In the genomic region with DNA sequence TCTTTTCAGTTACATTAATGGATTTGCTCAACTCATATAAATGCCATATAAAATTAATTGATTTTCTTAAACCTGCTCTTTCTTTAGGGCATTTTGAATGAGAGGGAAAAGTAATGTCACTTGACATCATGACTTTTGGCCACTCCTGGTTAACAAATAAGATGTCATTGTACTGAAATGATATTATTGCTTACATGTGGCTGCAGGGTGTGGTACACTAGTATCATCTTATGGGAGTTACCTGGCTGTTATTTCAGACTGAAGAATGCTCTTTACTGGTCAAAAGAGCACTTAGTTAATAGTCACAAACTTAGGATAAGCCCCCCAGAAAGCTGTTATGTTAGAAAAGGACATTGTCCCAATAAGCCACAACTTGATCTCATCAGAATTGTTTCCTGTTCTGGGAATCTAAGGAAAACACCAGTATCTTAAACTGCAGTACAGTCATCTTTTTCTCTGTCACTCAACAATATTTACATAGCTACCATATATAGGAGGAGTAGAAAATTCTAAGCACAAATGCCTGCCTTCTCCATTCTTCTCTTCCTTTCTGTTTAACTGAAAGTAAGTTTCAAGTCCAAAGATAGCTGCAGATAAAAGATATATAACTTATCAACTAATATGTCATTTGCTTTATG, we compare ENCODE assay signal across 17 cellular contexts. TPM values are rescaled to one million over a fixed set of nuclear protein-coding genes. Genes with fewer than 3 reads are reported as not detected.
A peak's percentile ranks its signal among the peaks of the same experiment; 100 is the strongest.
DNase-seq lines count a peak whose midpoint lies in the region; ATAC-seq, FAIRE-seq and TF ChIP-seq lines count a peak whose summit lies in the region.
"Had no signal": no experiment of that assay in that cellular context is flagged by ENCODE, and none has a peak within 500 bp of the region (broad histone marks: within the 10 kb centered on the region; RNA-seq: fewer than 3 reads in every experiment).

No MANE protein-coding gene starts in this region.

- H3K79me1 ChIP-seq in H9 (ENCODE audit: insufficient read depth, low read depth, low read length, poor library complexity, severe bottlenecking): no peaks in the 10 kb centered on the region

- no peak overlapping the region for H2BK120ac ChIP-seq in H9 (ENCODE audit: low read depth, low read length, poor library complexity, severe bottlenecking)

- no peaks in the 10 kb centered on the region for H3K27me3 Mint-ChIP-seq in H9 (ENCODE audit: low read depth)
- no peaks in the 10 kb centered on the region for H3K27me3 Mint-ChIP-seq in naive thymus-derived CD8-positive, alpha-beta T cell

- no peaks in the 10 kb centered on the region for H3K9me3 Mint-ChIP-seq in H9
- H3K9me3 Mint-ChIP-seq in naive thymus-derived CD8-positive, alpha-beta T cell: no peaks in the 10 kb centered on the region
- H3K9me3 Mint-ChIP-seq: activated naive CD4-positive, alpha-beta T cell treated with anti-CD3 and anti-CD28 coated beads for 36 hours; natural killer cell; WTC11 had no signal

- H4K20me1 ChIP-seq in GM12878 (ENCODE audit: control insufficient read depth, insufficient read depth) (no peaks in the 10 kb centered on the region), H9 (ENCODE audit: control insufficient read depth, insufficient read depth, insufficient read length) (no peaks in the 10 kb centered on the region)

- H3K79me2 ChIP-seq in GM12878 (ENCODE audit: control insufficient read depth, insufficient read depth, low read length) (no peaks in the 10 kb centered on the region), H9 (ENCODE audit: insufficient read depth, low read length) (no peaks in the 10 kb centered on the region)

- H3K4me3 ChIP-seq in left ventricle myocardium inferior: no peak overlapping the region
- no peak overlapping the region for H3K4me3 ChIP-seq in GM12878
- no peak overlapping the region for H3K4me3 ChIP-seq in mucosa of descending colon
- no peak overlapping the region for H3K4me3 ChIP-seq in thyroid gland (replicated peaks in 1 of 3)
- H3K4me3 ChIP-seq: breast epithelium had no signal

- H3K27ac ChIP-seq in left ventricle myocardium inferior (replicated peaks) (peak overlapping the region; percentile 58), GM12878 (ENCODE audit: control insufficient read depth, insufficient read depth) (no peak overlapping the region), thyroid gland (peak overlapping the region; percentile 19 to 39 (median 30)), H9 (ENCODE audit: insufficient read length, low read depth, low read length) (no peak overlapping the region)
- H3K27ac ChIP-seq: HL-60 had no signal

- TF ChIP-seq CTCF in left ventricle myocardium inferior (IDR thresholded peaks at IDR 0.05; ENCODE audit: borderline replicate concordance) (no peak), GM12878 (IDR thresholded peaks at IDR 0.05 in 2 of 3, conservative IDR thresholded peaks at IDR 0.05 in 1 of 3; ENCODE audit: control insufficient read depth in 2 of 3, extremely low read depth in 1 of 3, insufficient read depth in 1 of 3, low read depth in 3 of 3, low read length in 3 of 3) (no peak), mucosa of descending colon (IDR thresholded peaks at IDR 0.05) (no peak), thyroid gland (IDR thresholded peaks at IDR 0.05) (no peak), H9 (conservative IDR thresholded peaks at IDR 0.05) (no peak)

- H3K27me3 ChIP-seq in left ventricle myocardium inferior (ENCODE audit: low read depth) (no peaks in the 10 kb centered on the region), GM12878 (replicated peaks in 1 of 2; ENCODE audit: control insufficient read depth in 2 of 2, insufficient read depth in 2 of 2, low read length in 1 of 2) (no peaks in the 10 kb centered on the region), thyroid gland (no peaks in the 10 kb centered on the region), H9 (ENCODE audit: insufficient read depth, low read length) (no peaks in the 10 kb centered on the region)
- H3K27me3 ChIP-seq: breast epithelium had no signal

- peaks cover 4 to 62% (median 47%) of the 10 kb centered on the region in 3 experiments; a peak in 6 of 7 replicates for H3K36me3 Mint-ChIP-seq in H9 (ENCODE audit: insufficient read depth in 1 of 3, low read depth in 3 of 3)
- H3K36me3 Mint-ChIP-seq in naive thymus-derived CD8-positive, alpha-beta T cell: peaks cover 7 to 90% (median 25%) of the 10 kb centered on the region in 3 donors
- H3K36me3 Mint-ChIP-seq: natural killer cell had no signal

- H2BK20ac ChIP-seq in H9 (ENCODE audit: low read depth, low read length, poor library complexity, severe bottlenecking): no peak overlapping the region

- H3K4me2 ChIP-seq in GM12878 (ENCODE audit: control insufficient read depth, insufficient read depth) (no peak overlapping the region), H9 (ENCODE audit: insufficient read depth, insufficient read length, low read length) (no peak overlapping the region)

- no peak overlapping the region for H3K4ac ChIP-seq in H9 (ENCODE audit: low read depth, low read length)

- ATAC-seq in left ventricle myocardium superior: no peak
- ATAC-seq in GM12878: no peak
- peak; percentile 76 for ATAC-seq in mucosa of descending colon
- no peak for ATAC-seq in naive thymus-derived CD8-positive, alpha-beta T cell
- ATAC-seq: natural killer cell, WTC11 had no signal

- peaks cover 24% of the 10 kb centered on the region for H3K4me1 ChIP-seq in left ventricle myocardium inferior
- H3K4me1 ChIP-seq in GM12878 (ENCODE audit: control insufficient read depth, insufficient read depth, low read length): no peaks in the 10 kb centered on the region
- peaks cover 3% of the 10 kb centered on the region for H3K4me1 ChIP-seq in mucosa of descending colon (ENCODE audit: low read depth)
- H3K4me1 ChIP-seq in thyroid gland: no peaks in the 10 kb centered on the region
- H3K4me1 ChIP-seq in H9 (ENCODE audit: insufficient read depth, low read length): no peaks in the 10 kb centered on the region
- H3K4me1 ChIP-seq: breast epithelium had no signal

- H3K56ac ChIP-seq in H9 (ENCODE audit: insufficient read length, low read depth, low read length): no peak overlapping the region

- H2AFZ ChIP-seq in GM12878 (ENCODE audit: control insufficient read depth, low read depth, low read length) (no peak overlapping the region), H9 (ENCODE audit: low read length) (no peak overlapping the region)

- POLR2A ChIA-PET in GM12878 (lab: Charles Lee): no interaction called here
- POLR2A ChIA-PET in naive thymus-derived CD8-positive, alpha-beta T cell (lab: Charles Lee): no interaction called here

- H3K18ac ChIP-seq in H9 (ENCODE audit: insufficient read length, low read depth, low read length): no peak overlapping the region

- CTCF ChIA-PET in GM12878 (lab: Yijun Ruan, JAX): interaction anchor here (0.7 to 1.0 kb wide), 2 partner anchors 8 to 703 kb away, joined by 3 read pairs; no protein-coding TSS in a partner anchor

- RAD21 ChIA-PET in GM12878 (lab: Charles Lee; ENCODE audit: unreplicated experiment): no interaction called here

- no peak overlapping the region for H2BK5ac ChIP-seq in H9 (ENCODE audit: insufficient read length, low read length)

- no peak for TF ChIP-seq POLR2A in GM12878 (IDR thresholded peaks at IDR 0.05; ENCODE audit: low read depth, low read length)
- TF ChIP-seq POLR2A in thyroid gland (IDR thresholded peaks at IDR 0.05): no peak

- H2BK15ac ChIP-seq in H9 (ENCODE audit: low read depth, low read length): no peak overlapping the region

- TF ChIP-seq EP300 in GM12878 (IDR thresholded peaks at IDR 0.05; ENCODE audit: borderline replicate concordance in 1 of 2, control insufficient read depth in 1 of 2, low read depth in 2 of 2, low read length in 2 of 2): no peak

- H3K23ac ChIP-seq in H9 (ENCODE audit: insufficient read length, low read depth, low read length): no peak overlapping the region

- no peak overlapping the region for H3K14ac ChIP-seq in H9 (ENCODE audit: insufficient read depth, low read length)

- no peak overlapping the region for H3T11ph ChIP-seq in H9 (ENCODE audit: low read length)

- H3K36me3 ChIP-seq in left ventricle myocardium inferior: peaks cover 50% of the 10 kb centered on the region
- peaks cover 0 to 17% of the 10 kb centered on the region in 2 experiments for H3K36me3 ChIP-seq in GM12878 (ENCODE audit: control insufficient read depth in 2 of 2, insufficient read depth in 2 of 2, low read length in 1 of 2)
- peaks cover 4% of the 10 kb centered on the region for H3K36me3 ChIP-seq in mucosa of descending colon (ENCODE audit: low read depth)
- peaks cover 0 to 17% of the 10 kb centered on the region in 2 donors for H3K36me3 ChIP-seq in thyroid gland
- H3K36me3 ChIP-seq: breast epithelium had no signal

- no peak for FAIRE-seq in GM12878 (lab: Jason Lieb, UNC)

- no peak overlapping the region for H2AK5ac ChIP-seq in H9 (ENCODE audit: insufficient read length, low read length)

- H4K8ac ChIP-seq in H9 (replicated peaks; ENCODE audit: insufficient read length, low read depth, low read length): no peak overlapping the region

- H4K91ac ChIP-seq in H9 (ENCODE audit: insufficient read length, low read depth, low read length): no peak overlapping the region

- H3K4me1 Mint-ChIP-seq in H9: no peaks in the 10 kb centered on the region
- H3K4me1 Mint-ChIP-seq in naive thymus-derived CD8-positive, alpha-beta T cell: peaks cover 0 to 2% (median under 1%) of the 10 kb centered on the region in 4 donors

- intact Hi-C loops in left ventricle myocardium inferior (cut with micrococcal nuclease) (no loop called here), left ventricle myocardium superior (cut with micrococcal nuclease) (no loop called here), GM12878 (cut with micrococcal nuclease; ENCODE audit: unreplicated experiment) (no loop called here), mucosa of descending colon (cut with DNase I, micrococcal nuclease) (no loop called here), thyroid gland (cut with DNase I) (no loop called here)

- no peak overlapping the region for H3K9ac ChIP-seq in GM12878 (ENCODE audit: control insufficient read depth, insufficient read depth, low read length)
- H3K9ac ChIP-seq in H9 (ENCODE audit: extremely low read depth, insufficient read length, low read length): no peak overlapping the region

- H3K4me3 Mint-ChIP-seq in H9: no peak overlapping the region
- H3K4me3 Mint-ChIP-seq in naive thymus-derived CD8-positive, alpha-beta T cell: no peak overlapping the region
- H3K4me3 Mint-ChIP-seq: activated naive CD4-positive, alpha-beta T cell treated with anti-CD3 and anti-CD28 coated beads for 36 hours; natural killer cell; WTC11 had no signal

- no peak overlapping the region for H4K5ac ChIP-seq in H9 (ENCODE audit: insufficient read length, low read depth, low read length)

- DNase-seq in left ventricle myocardium inferior (no peak), left ventricle myocardium superior (no peak), GM12878 (ENCODE audit: low read depth, low spot score) (no peak), mucosa of descending colon (no peak), thyroid gland (no peak), H9 (no peak)
- no peak for DNase-seq in activated CD4-positive, alpha-beta T cell treated with anti-CD3 and anti-CD28 coated beads for 4 hours
- no peak for DNase-seq in naive thymus-derived CD8-positive, alpha-beta T cell
- DNase-seq: activated naive CD4-positive, alpha-beta T cell treated with anti-CD3 and anti-CD28 coated beads for 36 hours; natural killer cell; NCI-H1105; NCI-H2171 treated with DMSO at 0.1 percent for 48 hours; retina; SW 1271 had no signal

- BruUV-seq in GM12878 (replicated peaks; lab: Mats Ljungman, UMichigan): TSS peak; percentile 7

- TF ChIP-seq RAD21 in GM12878 (IDR thresholded peaks at IDR 0.05; ENCODE audit: insufficient read depth, low read depth, low read length): no peak

- in situ Hi-C loops in GM12878 (cut with MboI): no loop called here

- H3K23me2 ChIP-seq in H9 (ENCODE audit: insufficient read length, low read depth, low read length, poor library complexity, severe bottlenecking): no peaks in the 10 kb centered on the region

- SMC1A ChIA-PET in GM12878 (lab: Charles Lee; ENCODE audit: uncharacterized antibody, unreplicated experiment): interaction anchor here (0.7 kb wide), 1 partner anchor 21 kb away, joined by 3 read pairs; no protein-coding TSS in a partner anchor

- H3K27ac Mint-ChIP-seq in H9: no peak overlapping the region
- no peak overlapping the region for H3K27ac Mint-ChIP-seq in naive thymus-derived CD8-positive, alpha-beta T cell
- H3K27ac Mint-ChIP-seq: activated naive CD4-positive, alpha-beta T cell treated with anti-CD3 and anti-CD28 coated beads for 36 hours had no signal

- no peak overlapping the region for H2BK12ac ChIP-seq in H9 (ENCODE audit: insufficient read length, low read depth, low read length)

- H3K9me3 ChIP-seq in left ventricle myocardium inferior (replicated peaks) (no peaks in the 10 kb centered on the region), GM12878 (replicated peaks; ENCODE audit: control insufficient read depth, insufficient read depth, low read length) (no peaks in the 10 kb centered on the region), mucosa of descending colon (no peaks in the 10 kb centered on the region), thyroid gland (no peaks in the 10 kb centered on the region), H9 (ENCODE audit: control insufficient read depth, low read depth, low read length) (no peaks in the 10 kb centered on the region)
- H3K9me3 ChIP-seq: breast epithelium had no signal

RNA-seq across cellular contexts. Expression of gene MRC2, which starts 53.9 kb away (rescaled TPM):
- total RNA-seq in left ventricle myocardium inferior (22.8 TPM), left ventricle myocardium superior (18.1 TPM), GM12878 (2014; rRNA removed) (0.33 and 0.96 TPM in 2 replicates), GM12878 (2014; rRNA removed; fragmentation: Illumina TruSeq; extraction: Trizol) (0.18 and 0.23 TPM in 2 replicates), GM12878 (2021) (0.87 and 1.2 TPM in 2 replicates), mucosa of descending colon (10 to 100 TPM in 2 of 3 donors, 1 to 10 TPM in 1; 5.1 to 20.3 (median 10.8) TPM), thyroid gland (10 to 100 TPM in 2 of 4 donors, 1 to 10 TPM in 2; 7.9 to 15.2 (median 10.9) TPM), H9 (2021) (18.7 and 21.6 TPM in 2 replicates)
- 0.29 and 0.59 TPM in 2 replicates for total RNA-seq in GM12878 (2013; cell fraction: nucleolus; rRNA removed)
- polyA plus RNA-seq in GM12878 (2011; ENCODE audit: low read depth): 0.72 TPM
- polyA plus RNA-seq in GM12878 (2011; rRNA removed) (0.06 and 0.19 TPM in 2 replicates), GM12878 (2014; fragmentation: Illumina TruSeq; extraction: Trizol) (0.29 TPM in 1 of 2 replicates, not detected in the other), GM12878 (2014; fragmentation: Nextera tagmentation; extraction: Ambion mirVana) (under 1 TPM in 1 of 2 experiments, not detected in 1; 0.04 TPM), GM12878 (2014; rRNA removed) (0.50 and 0.76 TPM in 2 replicates), GM12878 (2016; fragmentation: Nextera tagmentation; extraction: Ambion mirVana) (under 1 TPM; 0.30 to 0.46 TPM)
- polyA plus RNA-seq in GM12878 (2011; cell fraction: cytosol; rRNA removed): 0.12 and 0.22 TPM in 2 replicates
- polyA plus RNA-seq in GM12878 (2011; cell fraction: nucleus; rRNA removed): 1.3 and 1.8 TPM in 2 replicates
- polyA plus RNA-seq in GM12878 (2012): 1.1 and 1.7 TPM in 2 replicates
- 0.22 and 0.82 TPM in 2 replicates for polyA minus RNA-seq in GM12878 (2011; rRNA and poly(A)+ RNA removed)
- 0.27 and 0.42 TPM in 2 replicates for polyA minus RNA-seq in GM12878 (2011; cell fraction: cytosol; rRNA and poly(A)+ RNA removed)
- polyA minus RNA-seq in GM12878 (2011; cell fraction: nucleus; rRNA and poly(A)+ RNA removed): 0.36 and 0.86 TPM in 2 replicates
- 10 to 100 TPM in 1 of 2 experiments, 1 to 10 TPM in 1; 7.3 to 11.0 TPM for total RNA-seq in naive thymus-derived CD8-positive, alpha-beta T cell
- 1 to 10 TPM in 1 of 3 donors, under 1 TPM in 2; 0.74 to 1.3 (median 0.80) TPM for polyA plus RNA-seq in naive thymus-derived CD8-positive, alpha-beta T cell

Comparison
In these comparisons a context has a peak if more than half of its experiments do, and no peak if none do; other contexts are left out.
1. H3K27ac ChIP-seq: peak in left ventricle myocardium inferior (single experiment) and thyroid gland (3 of 3); none in GM12878 (single experiment) and H9 (single experiment).